In genomic region chr4:98482847-98483806, GRCh38 we compare ENCODE assay signal across 8 cellular contexts.
DNase-seq lines count a peak whose midpoint lies in the region; ATAC-seq and TF ChIP-seq lines count a peak whose summit lies in the region.

No MANE protein-coding gene starts in this region.

- H3K4me1 ChIP-seq in sigmoid colon, result no peaks in the 10 kb centered on the region

- peak; percentile 82 for ATAC-seq in GM21526 (IDR thresholded peaks at IDR 0.05; ENCODE audit: low FRiP score, unreplicated experiment)

- DNase-seq in EH (ENCODE audit: low read depth) (peak; percentile 59), HT-29 (ENCODE audit: low spot score) (peak; percentile 2), CD14-positive monocyte (ENCODE audit: low spot score) (no peak), NCI-H2029 (lab: John Stamatoyannopoulos, UW) (no peak), NCI-H1930 (lab: John Stamatoyannopoulos, UW) (no peak), sigmoid colon (no peak)

- H3K4me3 Mint-ChIP-seq in brain (no peak overlapping the region), CD14-positive monocyte (no peak overlapping the region)

- no peak for TF ChIP-seq EP300 in sigmoid colon (IDR thresholded peaks at IDR 0.05)

- H3K9me3 Mint-ChIP-seq in brain (no peaks in the 10 kb centered on the region), CD14-positive monocyte (peaks cover 0 to 6% (median 0%) of the 10 kb centered on the region in 7 donors)

- peaks cover 48% of the 10 kb centered on the region for H3K36me3 Mint-ChIP-seq in brain
- H3K36me3 Mint-ChIP-seq in CD14-positive monocyte, result no peaks in the 10 kb centered on the region

- H3K36me3 ChIP-seq in sigmoid colon, result no peaks in the 10 kb centered on the region

- H3K4me1 Mint-ChIP-seq in brain (peaks cover 46% of the 10 kb centered on the region), CD14-positive monocyte (no peaks in the 10 kb centered on the region)

- TF ChIP-seq POLR2A in sigmoid colon (IDR thresholded peaks at IDR 0.05), result no peak

- H3K27ac ChIP-seq in sigmoid colon, result no peak overlapping the region

- H3K27me3 Mint-ChIP-seq in brain, result no peaks in the 10 kb centered on the region
- H3K27me3 Mint-ChIP-seq in CD14-positive monocyte (ENCODE audit: low read depth in 3 of 3), result peaks cover 0 to 3% (median 0%) of the 10 kb centered on the region in 3 donors

- TF ChIP-seq CTCF in brain (conservative IDR thresholded peaks at IDR 0.05) (no peak), CD14-positive monocyte (IDR thresholded peaks at IDR 0.05) (no peak), sigmoid colon (IDR thresholded peaks at IDR 0.05) (no peak)

- peak overlapping the region in 3 of 5 experiments; percentile 25 to 72 (median 38) for H3K27ac Mint-ChIP-seq in brain
- H3K27ac Mint-ChIP-seq in CD14-positive monocyte, result no peak overlapping the region

- intact Hi-C loops in CD14-positive monocyte (cut with micrococcal nuclease) (no loop called here), sigmoid colon (cut with DNase I) (no loop called here)

- 77 to 89% methylated on average over 10 of the region's 10 CpGs for WGBS in sigmoid colon, 2 donors

- no peaks in the 10 kb centered on the region for H3K9me3 ChIP-seq in sigmoid colon

- H3K27me3 ChIP-seq in sigmoid colon, result no peaks in the 10 kb centered on the region

- no peak overlapping the region for H3K4me3 ChIP-seq in sigmoid colon

Comparison
In these comparisons a context has a peak if more than half of its experiments do, and no peak if none do; other contexts are left out.
1. DNase-seq: peak in EH (single experiment) and HT-29 (single experiment); none in CD14-positive monocyte (single experiment), NCI-H2029 (single experiment), NCI-H1930 (0 of 2) and sigmoid colon (single experiment).
2. H3K27ac Mint-ChIP-seq: peak in brain (3 of 5); none in CD14-positive monocyte (0 of 7).